8 cellular contexts compared by ENCODE assay signal in genomic region chr3:42159706-42160472, GRCh38.
A peak's percentile ranks its signal among the peaks of the same experiment; 100 is the strongest.
DNase-seq lines count a peak whose midpoint lies in the region; ATAC-seq and TF ChIP-seq lines count a peak whose summit lies in the region.

No MANE protein-coding gene starts in this region.

- intact Hi-C loops in activated B cell treated with CpG ODN at 0.5 μM for 24 hours (cut with micrococcal nuclease) = no loop called here

- no peaks in the 10 kb centered on the region for H3K27me3 Mint-ChIP-seq in activated B cell treated with CpG ODN at 0.5 μM for 24 hours
- H3K27me3 Mint-ChIP-seq in nephron (ENCODE audit: low read depth) = no peaks in the 10 kb centered on the region

- H3K27ac Mint-ChIP-seq in activated B cell treated with CpG ODN at 0.5 μM for 24 hours (peak overlapping the region; percentile 3), nephron (peak overlapping the region in 2 of 3 experiments; percentile 42 to 84)

- POLR2A ChIA-PET in activated B cell treated with CpG ODN at 0.5 μM for 24 hours (lab: Charles Lee) (no interaction called here), HEK293T (lab: Yijun Ruan, JAX) (no interaction called here)

- TF ChIP-seq CTCF in activated B cell treated with CpG ODN at 0.5 μM for 24 hours (IDR thresholded peaks at IDR 0.05) (no peak), epithelial cell of proximal tubule (conservative IDR thresholded peaks at IDR 0.05; ENCODE audit: low read depth, low read length) (no peak), nephron (IDR thresholded peaks at IDR 0.05; ENCODE audit: unreplicated experiment in 3 of 3) (no peak)

- H3K4me3 ChIP-seq in epithelial cell of proximal tubule (ENCODE audit: low read depth, low read length) = peak overlapping the region; percentile 30

- H3K4me3 Mint-ChIP-seq in activated B cell treated with CpG ODN at 0.5 μM for 24 hours = no peak overlapping the region
- peak overlapping the region; percentile 60 to 74 (median 63) for H3K4me3 Mint-ChIP-seq in nephron

- CTCF ChIA-PET in activated B cell treated with CpG ODN at 0.5 μM for 24 hours (lab: Charles Lee) = no interaction called here
- CTCF ChIA-PET in HEK293T (lab: Yijun Ruan, JAX) = no interaction called here

- H3K36me3 Mint-ChIP-seq in activated B cell treated with CpG ODN at 0.5 μM for 24 hours (ENCODE audit: low read depth) (peaks cover 7% of the 10 kb centered on the region), nephron (ENCODE audit: low read depth) (no peaks in the 10 kb centered on the region)

- peak; percentile 67 for ATAC-seq in activated B cell treated with CpG ODN at 0.5 μM for 24 hours (ENCODE audit: low read depth)
- no peak for ATAC-seq in HG02840 (IDR thresholded peaks at IDR 0.05; ENCODE audit: low FRiP score, unreplicated experiment)

- peaks cover 80% of the 10 kb centered on the region for H3K4me1 Mint-ChIP-seq in activated B cell treated with CpG ODN at 0.5 μM for 24 hours
- H3K4me1 Mint-ChIP-seq in nephron = peaks cover 35% of the 10 kb centered on the region

- DNase-seq in CD1c-positive myeloid dendritic cell (ENCODE audit: extremely low spot score) = peak; percentile 19
- peak; percentile 30 for DNase-seq in GM19240 (ENCODE audit: insufficient read length, low spot score)
- peak; percentile 88 for DNase-seq in HT-29 (ENCODE audit: low spot score)
- no peak for DNase-seq in activated B cell treated with CpG ODN at 0.5 μM for 24 hours
- DNase-seq in epithelial cell of proximal tubule (ENCODE audit: low read depth) = no peak
- DNase-seq in HEK293T (ENCODE audit: extremely low spot score) = no peak

- H3K9me3 Mint-ChIP-seq in activated B cell treated with CpG ODN at 0.5 μM for 24 hours (no peaks in the 10 kb centered on the region), nephron (no peaks in the 10 kb centered on the region)

TF ChIP-seq in HEK293T, 16 proteins besides CTCF, POLR2A, EP300 and RAD21:
- TF ChIP-seq NFRKB (IDR thresholded peaks at IDR 0.05) (no peak), ZNF384 (IDR thresholded peaks at IDR 0.05) (no peak), SP1 (IDR thresholded peaks at IDR 0.05) (no peak), CTBP1 (IDR thresholded peaks at IDR 0.05; ENCODE audit: borderline replicate concordance) (no peak), FOXK2 (IDR thresholded peaks at IDR 0.05) (no peak), TARDBP (IDR thresholded peaks at IDR 0.05) (no peak), FOXA1 (IDR thresholded peaks at IDR 0.05) (no peak), SUZ12 (IDR thresholded peaks at IDR 0.05) (no peak), LEF1 (IDR thresholded peaks at IDR 0.05; ENCODE audit: borderline replicate concordance) (no peak)

Comparison
In these comparisons a context has a peak if more than half of its experiments do, and no peak if none do; other contexts are left out.
1. DNase-seq: peak in CD1c-positive myeloid dendritic cell (single experiment), GM19240 (single experiment) and HT-29 (single experiment); none in activated B cell treated with CpG ODN at 0.5 μM for 24 hours (single experiment), epithelial cell of proximal tubule (single experiment) and HEK293T (single experiment).